ENCODE assay signal across 22 cellular contexts in the genomic region with DNA sequence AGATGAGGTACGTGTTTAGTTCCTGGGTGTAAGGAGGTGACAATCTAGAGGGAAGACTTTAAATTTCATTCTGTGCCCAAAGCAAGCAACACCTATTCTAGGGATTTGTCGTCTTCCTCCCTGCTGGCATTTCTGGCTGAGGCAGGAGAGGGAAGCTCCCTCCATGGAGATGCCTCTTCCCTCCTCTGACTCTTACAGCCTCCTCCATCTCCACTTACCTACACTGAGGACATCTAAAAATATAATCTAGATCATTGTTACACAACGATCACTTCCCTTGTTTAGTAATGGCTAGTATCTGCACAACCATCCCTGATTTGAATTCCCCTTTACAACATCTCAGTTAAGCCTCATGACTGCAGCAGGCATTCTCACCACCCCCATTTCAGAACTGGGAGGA. TPM values are rescaled to one million over a fixed set of nuclear protein-coding genes. Genes with fewer than 3 reads are reported as not detected.
DNase-seq lines count a peak whose midpoint lies in the region; ATAC-seq and TF ChIP-seq lines count a peak whose summit lies in the region.
"Had no signal": no experiment of that assay in that cellular context is flagged by ENCODE, and none has a peak within 500 bp of the region (broad histone marks: within the 10 kb centered on the region; RNA-seq: fewer than 3 reads in every experiment).

No MANE protein-coding gene starts in this region.

- H3K9me3 ChIP-seq in RWPE2 (ENCODE audit: severe bottlenecking) (no peaks in the 10 kb centered on the region), upper lobe of right lung (no peaks in the 10 kb centered on the region)
- no peaks in the 10 kb centered on the region for H3K9me3 ChIP-seq in naive thymus-derived CD4-positive, alpha-beta T cell (ENCODE audit: control insufficient read depth in 2 of 3, low read length in 3 of 3)
- H3K9me3 ChIP-seq: Caco-2, MG63 had no signal

- peaks cover 0 to 14% (median 6%) of the 10 kb centered on the region in 5 donors for H3K27me3 Mint-ChIP-seq in naive thymus-derived CD4-positive, alpha-beta T cell

- no peaks in the 10 kb centered on the region for H3K27me3 ChIP-seq in RWPE2 (ENCODE audit: insufficient read depth, poor library complexity, severe bottlenecking)
- H3K27me3 ChIP-seq in naive thymus-derived CD4-positive, alpha-beta T cell (ENCODE audit: control insufficient read depth in 2 of 2, insufficient read depth in 2 of 2, low read length in 2 of 2): no peaks in the 10 kb centered on the region
- no peaks in the 10 kb centered on the region for H3K27me3 ChIP-seq in upper lobe of right lung
- H3K27me3 ChIP-seq: MG63 had no signal

- POLR2A ChIA-PET in naive thymus-derived CD4-positive, alpha-beta T cell (lab: Charles Lee): no interaction called here

- no peak overlapping the region for H3K4me3 ChIP-seq in RWPE2 (ENCODE audit: severe bottlenecking)
- H3K4me3 ChIP-seq in naive thymus-derived CD4-positive, alpha-beta T cell (ENCODE audit: low read length): no peak overlapping the region
- H3K4me3 ChIP-seq in upper lobe of right lung: no peak overlapping the region
- no peak overlapping the region for H3K4me3 ChIP-seq in lower leg skin (ENCODE audit: low read depth, poor library complexity, severe bottlenecking)
- H3K4me3 ChIP-seq: MG63, SK-N-MC had no signal

- H3K4me3 Mint-ChIP-seq in naive thymus-derived CD4-positive, alpha-beta T cell: no peak overlapping the region
- H3K4me3 Mint-ChIP-seq: CD4-positive, alpha-beta memory T cell; H9; HFFc6 had no signal

- peak overlapping the region; percentile 23 for H3K27ac ChIP-seq in RWPE2 (ENCODE audit: poor library complexity, severe bottlenecking)
- H3K27ac ChIP-seq in naive thymus-derived CD4-positive, alpha-beta T cell (ENCODE audit: low read depth, low read length): no peak overlapping the region
- H3K27ac ChIP-seq in upper lobe of right lung: no peak overlapping the region
- H3K27ac ChIP-seq: SK-N-MC had no signal

- 71 to 72% methylated on average over 3 of the region's 3 CpGs for WGBS in lower leg skin, 2 donors

- no peak overlapping the region for H3K27ac Mint-ChIP-seq in naive thymus-derived CD4-positive, alpha-beta T cell
- H3K27ac Mint-ChIP-seq: CD4-positive, alpha-beta memory T cell; H9; HFFc6 had no signal

- CTCF ChIA-PET in naive thymus-derived CD4-positive, alpha-beta T cell (lab: Charles Lee): no interaction called here

- ATAC-seq in RWPE2 (ENCODE audit: low read depth) (no peak), upper lobe of right lung (peak; percentile 50), GM18505 (IDR thresholded peaks at IDR 0.05; ENCODE audit: unreplicated experiment) (no peak)
- ATAC-seq in naive thymus-derived CD4-positive, alpha-beta T cell: peak; percentile 27

- no peaks in the 10 kb centered on the region for H3K36me3 Mint-ChIP-seq in naive thymus-derived CD4-positive, alpha-beta T cell
- H3K36me3 Mint-ChIP-seq: CD4-positive, alpha-beta memory T cell had no signal

- no peak for TF ChIP-seq CTCF in RWPE2 (IDR thresholded peaks at IDR 0.05; ENCODE audit: poor library complexity, severe bottlenecking)
- TF ChIP-seq CTCF in upper lobe of right lung (IDR thresholded peaks at IDR 0.05): no peak
- no peak for TF ChIP-seq CTCF in lower leg skin (IDR thresholded peaks at IDR 0.05)

- H3K36me3 ChIP-seq in RWPE2 (ENCODE audit: low read depth) (no peaks in the 10 kb centered on the region), upper lobe of right lung (no peaks in the 10 kb centered on the region)
- H3K36me3 ChIP-seq in naive thymus-derived CD4-positive, alpha-beta T cell (ENCODE audit: control insufficient read depth in 2 of 3, insufficient read depth in 3 of 3, low read length in 3 of 3): no peaks in the 10 kb centered on the region
- H3K36me3 ChIP-seq: MG63 had no signal

- no peaks in the 10 kb centered on the region for H3K4me1 ChIP-seq in RWPE2 (ENCODE audit: insufficient read depth, poor library complexity, severe bottlenecking)
- no peaks in the 10 kb centered on the region for H3K4me1 ChIP-seq in naive thymus-derived CD4-positive, alpha-beta T cell (ENCODE audit: control insufficient read depth in 2 of 2, insufficient read depth in 2 of 2, low read length in 2 of 2)
- no peaks in the 10 kb centered on the region for H3K4me1 ChIP-seq in upper lobe of right lung
- H3K4me1 ChIP-seq: Caco-2 had no signal

- H3K9me3 Mint-ChIP-seq in naive thymus-derived CD4-positive, alpha-beta T cell: no peaks in the 10 kb centered on the region
- H3K9me3 Mint-ChIP-seq: CD4-positive, alpha-beta memory T cell; HFFc6 had no signal

- TF ChIP-seq POLR2A in GM18505 (IDR thresholded peaks at IDR 0.05; ENCODE audit: borderline replicate concordance, extremely low read depth, insufficient read depth, insufficient read length): no peak
- TF ChIP-seq POLR2A in lower leg skin (IDR thresholded peaks at IDR 0.05): no peak

- intact Hi-C loops in naive thymus-derived CD4-positive, alpha-beta T cell (cut with micrococcal nuclease): no loop called here
- intact Hi-C loops in upper lobe of right lung (cut with DNase I) (no loop called here), lower leg skin (cut with DNase I; ENCODE audit: low total_unique reads) (no loop called here)

- H3K4me1 Mint-ChIP-seq in naive thymus-derived CD4-positive, alpha-beta T cell: no peaks in the 10 kb centered on the region

- DNase-seq in MV-4-11 (lab: John Stamatoyannopoulos, UW) (peak; percentile 24), RWPE2 (ENCODE audit: low spot score) (no peak), upper lobe of right lung (no peak), SIG-M5 (lab: John Stamatoyannopoulos, UW) (no peak), lower leg skin (ENCODE audit: low spot score in 2 of 2) (no peak)
- no peak for DNase-seq in naive thymus-derived CD4-positive, alpha-beta T cell
- DNase-seq: Caco-2, DMS 273 treated with DMSO at 0.1 percent for 48 hours, H9, HFFc6, NCI-H1092 treated with DMSO at 0.1 percent for 48 hours, NCI-H1436 treated with DMSO at 0.1 percent for 48 hours, NCI-H1930, NCI-H2227 treated with DMSO at 0.1 percent for 48 hours, NCI-H510A treated with DMSO at 0.1 percent for 48 hours, NCI-H748 treated with DMSO at 0.1 percent for 48 hours, OCI-M1, SHP77 had no signal

RNA-seq across cellular contexts. Expression of gene RPL32, which starts 12.4 kb away (rescaled TPM):
- total RNA-seq in naive thymus-derived CD4-positive, alpha-beta T cell: 1,000 to 10,000 TPM; 1,890 to 4,471 (median 4,246) TPM
- 1,000 to 10,000 TPM; 4,172 to 4,415 TPM for polyA plus RNA-seq in naive thymus-derived CD4-positive, alpha-beta T cell
- 1,191 TPM for total RNA-seq in upper lobe of right lung
- 1,000 to 10,000 TPM; 1,042 to 3,119 (median 2,671) TPM for total RNA-seq in lower leg skin

RNA-seq across cellular contexts. Expression of gene CAND2, which starts 57.3 kb away (rescaled TPM):
- 1 to 10 TPM in 4 of 5 experiments, under 1 TPM in 1; 0.15 to 8.2 (median 4.3) TPM for total RNA-seq in naive thymus-derived CD4-positive, alpha-beta T cell
- polyA plus RNA-seq in naive thymus-derived CD4-positive, alpha-beta T cell: 1 to 10 TPM; 3.4 to 5.5 TPM
- total RNA-seq in upper lobe of right lung (7.8 TPM), lower leg skin (1 to 10 TPM in 3 of 4 donors, under 1 TPM in 1; 0.63 to 4.2 (median 2.8) TPM)
- total RNA-seq: Caco-2 had no signal

Comparison
In these comparisons a context has a peak if more than half of its experiments do, and no peak if none do; other contexts are left out.
1. ATAC-seq: peak in naive thymus-derived CD4-positive, alpha-beta T cell (single experiment) and upper lobe of right lung (single experiment); none in RWPE2 (single experiment) and GM18505 (single experiment).